Comparison of ENCODE assay signal across 8 cellular contexts in the genomic region with DNA sequence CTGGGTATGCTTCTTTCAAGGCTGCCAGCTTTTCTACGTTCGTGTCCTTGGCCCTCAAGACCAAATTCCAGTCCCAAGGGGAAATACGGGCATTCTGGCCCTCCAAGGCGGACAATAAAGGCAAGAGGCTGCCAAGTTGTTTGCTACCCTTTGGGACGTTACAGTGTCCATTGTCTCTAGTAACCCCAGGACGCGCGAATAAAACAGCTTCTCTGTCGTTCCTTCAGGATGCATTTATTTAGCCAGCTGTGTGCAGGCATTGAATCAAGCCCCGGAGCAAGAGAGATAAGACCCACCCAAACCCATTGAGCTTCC. TPM values are rescaled to one million over a fixed set of nuclear protein-coding genes. Genes with fewer than 3 reads are reported as not detected.
DNase-seq lines count a peak whose midpoint lies in the region; ATAC-seq and TF ChIP-seq lines count a peak whose summit lies in the region.

No MANE protein-coding gene starts in this region.

- POLR2A ChIA-PET in activated CD4-positive, alpha-beta T cell treated with anti-CD3 and anti-CD28 coated beads, Interleukin-2, amount 10 ng/mL, durations not matched to agents 7 days and 5 days (lab: Charles Lee): interaction anchor here (0.6 to 1.2 kb wide), 4 partner anchors 25 to 140 kb away, joined by 3 to 8 read pairs (median 5); a partner anchor contains a TSS

- 0% methylated on average over 10 of the region's 10 CpGs for WGBS in right lobe of liver (ENCODE audit: insufficient coverage, low coverage, low lambda C conversion rate, missing lambda C conversion rate)
- 0% methylated on average over 6 to 10 of the region's 10 CpGs for WGBS in thyroid gland, 2 donors

- no peak for DNase-seq in activated CD4-positive, alpha-beta T cell treated with anti-CD3 and anti-CD28 coated beads, Interleukin-2, amount 10 ng/mL, durations not matched to agents 7 days and 5 days
- DNase-seq in activated CD4-positive, alpha-beta T cell treated with anti-CD3 and anti-CD28 coated beads for 1 hour: no peak
- no peak for DNase-seq in right lobe of liver
- no peak for DNase-seq in thyroid gland
- no peak for DNase-seq in SW 1271 (lab: John Stamatoyannopoulos, UW)
- DNase-seq in NCI-H2196 (lab: John Stamatoyannopoulos, UW; ENCODE audit: unreplicated experiment): no peak

- H3K36me3 Mint-ChIP-seq in activated CD4-positive, alpha-beta T cell treated with anti-CD3 and anti-CD28 coated beads, Interleukin-2, amount 10 ng/mL, durations not matched to agents 7 days and 5 days (ENCODE audit: low read depth): peaks cover 15% of the 10 kb centered on the region

- H3K27me3 Mint-ChIP-seq in activated CD4-positive, alpha-beta T cell treated with anti-CD3 and anti-CD28 coated beads, Interleukin-2, amount 10 ng/mL, durations not matched to agents 7 days and 5 days: no peaks in the 10 kb centered on the region

- H3K27me3 ChIP-seq in right lobe of liver: no peaks in the 10 kb centered on the region
- H3K27me3 ChIP-seq in thyroid gland: no peaks in the 10 kb centered on the region

- intact Hi-C loops in right lobe of liver (cut with DNase I): no loop called here
- intact Hi-C loops in thyroid gland (cut with DNase I): no loop called here

- H3K4me3 Mint-ChIP-seq in activated CD4-positive, alpha-beta T cell treated with anti-CD3 and anti-CD28 coated beads, Interleukin-2, amount 10 ng/mL, durations not matched to agents 7 days and 5 days: peak overlapping the region; percentile 97

- H3K27ac ChIP-seq in angular gyrus (ENCODE audit: low read depth, low read length) (peak overlapping the region; percentile 37), right lobe of liver (peak overlapping the region; percentile 49 to 73 (median 61)), thyroid gland (peak overlapping the region; percentile 34 to 78 (median 61))

- peaks cover 32% of the 10 kb centered on the region for H3K4me1 Mint-ChIP-seq in activated CD4-positive, alpha-beta T cell treated with anti-CD3 and anti-CD28 coated beads, Interleukin-2, amount 10 ng/mL, durations not matched to agents 7 days and 5 days

- ATAC-seq in right lobe of liver (no peak), HG03460 (IDR thresholded peaks at IDR 0.05; ENCODE audit: unreplicated experiment) (no peak)

- H3K4me1 ChIP-seq in right lobe of liver: peaks cover 0 to 13% (median 4%) of the 10 kb centered on the region in 4 donors
- H3K4me1 ChIP-seq in thyroid gland: peaks cover 8 to 16% of the 10 kb centered on the region in 2 donors

- H3K27ac Mint-ChIP-seq in activated CD4-positive, alpha-beta T cell treated with anti-CD3 and anti-CD28 coated beads, Interleukin-2, amount 10 ng/mL, durations not matched to agents 7 days and 5 days: peak overlapping the region; percentile 95

- CTCF ChIA-PET in activated CD4-positive, alpha-beta T cell treated with anti-CD3 and anti-CD28 coated beads, Interleukin-2, amount 10 ng/mL, durations not matched to agents 7 days and 5 days (lab: Charles Lee): interaction anchor here (0.6 to 3.5 kb wide), 23 partner anchors 12 to 285 kb away, joined by 3 to 27 read pairs (median 4); a partner anchor contains a TSS

- H3K9me3 Mint-ChIP-seq in activated CD4-positive, alpha-beta T cell treated with anti-CD3 and anti-CD28 coated beads, Interleukin-2, amount 10 ng/mL, durations not matched to agents 7 days and 5 days: no peaks in the 10 kb centered on the region

- no peak for TF ChIP-seq POLR2A in right lobe of liver (IDR thresholded peaks at IDR 0.05)
- TF ChIP-seq POLR2A in thyroid gland (IDR thresholded peaks at IDR 0.05): no peak

- H3K36me3 ChIP-seq in right lobe of liver: no peaks in the 10 kb centered on the region
- no peaks in the 10 kb centered on the region for H3K36me3 ChIP-seq in thyroid gland

- H3K9me3 ChIP-seq in right lobe of liver (no peaks in the 10 kb centered on the region), thyroid gland (no peaks in the 10 kb centered on the region)

- peak overlapping the region; percentile 84 to 99 (median 90) for H3K4me3 ChIP-seq in right lobe of liver
- H3K4me3 ChIP-seq in thyroid gland (replicated peaks in 1 of 3): peak overlapping the region; percentile 71 to 85 (median 81)

- no peak for TF ChIP-seq CTCF in right lobe of liver (IDR thresholded peaks at IDR 0.05)
- TF ChIP-seq CTCF in thyroid gland (IDR thresholded peaks at IDR 0.05): no peak

RNA-seq across cellular contexts. Expression of a gene that starts 0.6 kb away (rescaled TPM):
- total RNA-seq in activated CD4-positive, alpha-beta T cell treated with anti-CD3 and anti-CD28 coated beads, Interleukin-2, amount 10 ng/mL, durations not matched to agents 7 days and 5 days: 10 to 100 TPM; 41.2 to 46.2 TPM
- total RNA-seq in right lobe of liver: 100 to 1,000 TPM in 1 of 6 experiments, 10 to 100 TPM in 5; 23.7 to 112 (median 28.1) TPM
- 10 to 100 TPM; 37.8 to 55.1 (median 49.7) TPM for total RNA-seq in thyroid gland

RNA-seq across cellular contexts. Expression of a gene that starts 25.6 kb away (rescaled TPM):
- under 1 TPM; 0.31 to 0.40 TPM for total RNA-seq in activated CD4-positive, alpha-beta T cell treated with anti-CD3 and anti-CD28 coated beads, Interleukin-2, amount 10 ng/mL, durations not matched to agents 7 days and 5 days
- total RNA-seq in right lobe of liver: 1 to 10 TPM in 4 of 6 experiments, under 1 TPM in 2; 0.64 to 2.3 (median 1.4) TPM
- total RNA-seq in thyroid gland: 1 to 10 TPM; 2.6 to 9.8 (median 4.2) TPM

RNA-seq across cellular contexts. Expression of a gene that starts 33.7 kb away (rescaled TPM):
- 100 to 1,000 TPM; 252 to 259 TPM for total RNA-seq in activated CD4-positive, alpha-beta T cell treated with anti-CD3 and anti-CD28 coated beads, Interleukin-2, amount 10 ng/mL, durations not matched to agents 7 days and 5 days
- total RNA-seq in right lobe of liver (100 to 1,000 TPM; 145 to 262 (median 179) TPM), thyroid gland (100 to 1,000 TPM; 172 to 408 (median 330) TPM)

RNA-seq across cellular contexts. Expression of a gene that starts 34.0 kb away (rescaled TPM):
- 10 to 100 TPM; 21.7 TPM for total RNA-seq in activated CD4-positive, alpha-beta T cell treated with anti-CD3 and anti-CD28 coated beads, Interleukin-2, amount 10 ng/mL, durations not matched to agents 7 days and 5 days
- total RNA-seq in right lobe of liver (10 to 100 TPM in 1 of 6 experiments, 1 to 10 TPM in 5; 7.2 to 10.3 (median 8.1) TPM), thyroid gland (10 to 100 TPM; 33.6 to 48.6 (median 41.7) TPM)

RNA-seq across cellular contexts. Expression of a gene that starts 40.5 kb away (rescaled TPM):
- total RNA-seq in activated CD4-positive, alpha-beta T cell treated with anti-CD3 and anti-CD28 coated beads, Interleukin-2, amount 10 ng/mL, durations not matched to agents 7 days and 5 days: under 1 TPM; 0.44 to 0.82 TPM
- total RNA-seq in right lobe of liver (1 to 10 TPM; 3.5 to 6.6 (median 4.5) TPM), thyroid gland (10 to 100 TPM; 19.4 to 27.4 (median 21.3) TPM)
